8 cellular contexts compared by ENCODE assay signal in the genomic region with DNA sequence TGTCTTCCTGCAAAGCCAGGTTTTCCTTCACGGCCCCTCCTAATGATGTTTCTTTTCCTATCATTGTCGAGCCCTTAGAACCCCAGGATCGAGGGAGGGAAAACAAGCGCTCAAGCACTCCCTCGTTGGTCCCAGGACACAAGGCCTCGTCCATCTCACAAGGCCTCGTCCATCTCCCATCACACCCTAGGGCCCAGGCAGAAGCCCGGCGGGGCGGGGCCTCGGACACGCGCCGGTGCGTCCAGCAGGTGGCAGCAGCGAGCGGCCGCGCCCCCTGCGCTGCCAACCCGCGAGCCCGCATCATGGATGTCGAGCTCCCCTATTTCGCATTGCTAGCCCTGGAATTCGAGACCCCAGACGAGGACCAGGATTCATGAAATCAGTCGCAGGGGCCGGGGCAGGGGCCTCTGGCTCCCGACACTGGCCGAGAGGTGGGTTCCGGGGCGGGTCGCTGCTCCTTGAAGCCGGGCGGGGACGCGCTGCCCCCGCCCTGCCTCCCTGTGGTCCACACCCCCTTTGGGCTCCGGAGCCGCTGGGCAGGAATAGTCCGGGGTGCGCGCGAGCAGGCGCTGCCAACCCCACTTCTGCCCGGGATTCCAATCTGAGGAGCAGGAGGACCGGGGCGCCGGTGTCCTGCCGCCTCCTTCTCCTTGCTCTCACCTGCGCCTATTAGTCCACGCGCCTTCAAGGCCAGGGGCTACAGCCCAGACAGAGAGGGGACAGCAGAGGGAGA. TPM values are rescaled to one million over a fixed set of nuclear protein-coding genes. Genes with fewer than 3 reads are reported as not detected.
A peak's percentile ranks its signal among the peaks of the same experiment; 100 is the strongest.
DNase-seq lines count a peak whose midpoint lies in the region; TF ChIP-seq lines count a peak whose summit lies in the region.

A gene (plus strand): TSS at position 270 of the 733 bp plus-strand sequence. CDS start 603 bp downstream, outside the sequence.

- H3K4me3 ChIP-seq in HFF-Myc (replicated peaks; ENCODE audit: low read depth, low read length) (peak within 1 kb of the TSS; percentile 75), kidney epithelial cell (ENCODE audit: low read depth, low read length) (peak within 1 kb of the TSS; percentile 60)

- H3K27me3 ChIP-seq in kidney epithelial cell (ENCODE audit: control insufficient read depth, insufficient read depth, low read length): no peaks in the 10 kb centered on the region

- DNase-seq in HFF-Myc (ENCODE audit: extremely low read depth, low read depth): no peak
- peak; percentile 38 for DNase-seq in NCI-H1105 treated with DMSO at 0.1 percent for 48 hours (lab: John Stamatoyannopoulos, UW)
- peak; percentile 57 to 59 for DNase-seq in activated CD4-positive, alpha-beta T cell treated with anti-CD3 and anti-CD28 coated beads for 24 hours (ENCODE audit: low read depth in 2 of 2)
- peak; percentile 87 for DNase-seq in cerebellum (ENCODE audit: low spot score)
- DNase-seq in kidney epithelial cell (ENCODE audit: low read depth): no peak
- DNase-seq in stimulated activated CD4-positive, alpha-beta T cell treated with anti-CD3 and anti-CD28 coated beads, Interleukin-15, amount 100 ng/mL, for 1 hour (ENCODE audit: low read depth in 1 of 2, low spot score in 1 of 2): peak; percentile 49 to 65
- DNase-seq in NCI-H1048 (lab: John Stamatoyannopoulos, UW): no peak

- H3K36me3 ChIP-seq in kidney epithelial cell (ENCODE audit: control insufficient read depth, insufficient read depth, low read length): no peaks in the 10 kb centered on the region

- TF ChIP-seq CTCF in GM12874 (IDR thresholded peaks at IDR 0.05; ENCODE audit: insufficient read depth, low read depth, low read length) (peak; percentile 91), HFF-Myc (IDR thresholded peaks at IDR 0.05; ENCODE audit: low read depth, low read length, missing control alignments) (peak; percentile 91), kidney epithelial cell (IDR thresholded peaks at IDR 0.05; ENCODE audit: insufficient read depth, low read length, poor library complexity, severe bottlenecking) (peak; percentile 50)

RNA-seq across cellular contexts. Expression of the gene that starts here (rescaled TPM):
- total RNA-seq in cerebellum (43.3 TPM), kidney epithelial cell (32.1 and 35.2 TPM in 2 replicates)

Comparison
In these comparisons a context has a peak if more than half of its experiments do, and no peak if none do; other contexts are left out.
1. DNase-seq: peak in NCI-H1105 treated with DMSO at 0.1 percent for 48 hours (single experiment), activated CD4-positive, alpha-beta T cell treated with anti-CD3 and anti-CD28 coated beads for 24 hours (2 of 2), cerebellum (single experiment) and stimulated activated CD4-positive, alpha-beta T cell treated with anti-CD3 and anti-CD28 coated beads, Interleukin-15, amount 100 ng/mL, for 1 hour (2 of 2); none in HFF-Myc (single experiment), kidney epithelial cell (single experiment) and NCI-H1048 (single experiment).
2. Peak in every context shown above with its lines, with median percentiles within 50 percentile points of each other: CTCF ChIP-seq.